16 cellular contexts compared by ENCODE assay signal in the genomic region with DNA sequence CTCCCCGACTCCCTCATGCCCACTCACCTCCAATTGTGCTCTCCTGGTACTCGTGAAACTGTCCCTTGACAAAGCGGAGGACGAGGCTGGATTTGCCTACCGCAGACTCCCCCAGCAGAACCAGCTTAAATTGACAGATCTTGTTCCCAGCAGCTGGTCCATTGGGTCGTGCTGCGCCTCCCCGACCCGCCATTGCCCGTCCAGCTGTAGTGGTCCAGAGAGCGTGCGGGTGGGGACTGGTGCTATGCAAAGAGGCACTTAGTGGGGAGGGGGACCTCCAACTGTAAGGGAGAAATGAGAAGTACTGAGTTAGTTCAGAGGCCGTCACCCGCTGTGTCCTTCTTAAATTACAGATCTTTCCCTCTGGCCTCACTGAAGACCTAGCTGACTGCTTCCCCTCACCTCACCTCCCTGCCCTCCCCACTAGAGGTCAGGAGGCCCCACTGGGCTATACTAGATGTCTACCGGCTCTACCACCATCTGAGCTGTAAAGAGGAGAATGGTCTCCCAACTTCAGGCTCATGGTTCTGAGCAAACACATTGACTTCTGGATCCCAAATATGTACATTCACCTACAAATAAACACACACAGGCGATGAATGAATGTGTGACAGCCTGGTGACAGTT. TPM values are rescaled to one million over a fixed set of nuclear protein-coding genes. Genes with fewer than 3 reads are reported as not detected.
DNase-seq lines count a peak whose midpoint lies in the region; ATAC-seq, FAIRE-seq and TF ChIP-seq lines count a peak whose summit lies in the region.
"Had no signal": no experiment of that assay in that cellular context is flagged by ENCODE, and none has a peak within 500 bp of the region (broad histone marks: within the 10 kb centered on the region; RNA-seq: fewer than 3 reads in every experiment).

No MANE protein-coding gene starts in this region.

- H2AFZ ChIP-seq in astrocyte (ENCODE audit: low read depth, low read length): no peak overlapping the region
- H2AFZ ChIP-seq: GM23248 had no signal

- H3K4me3 ChIP-seq in right atrium auricular region (no peak overlapping the region), astrocyte (ENCODE audit: insufficient read depth, low read depth, low read length) (no peak overlapping the region), mucosa of rectum (ENCODE audit: low read length in 2 of 2) (no peak overlapping the region), uterus (no peak overlapping the region)
- H3K4me3 ChIP-seq: GM23248, smooth muscle cell had no signal

- H3K36me3 Mint-ChIP-seq in astrocyte (ENCODE audit: low read depth, unreplicated experiment): peaks cover 21% of the 10 kb centered on the region

- H3K9ac ChIP-seq in astrocyte (ENCODE audit: low read length) (no peak overlapping the region), mucosa of rectum (ENCODE audit: low read depth in 1 of 2, low read length in 2 of 2) (no peak overlapping the region)
- H3K9ac ChIP-seq: GM23248 had no signal

- H3K36me3 ChIP-seq in right atrium auricular region (peaks cover 50% of the 10 kb centered on the region), astrocyte (ENCODE audit: insufficient read depth, low read length) (peaks cover 27% of the 10 kb centered on the region), mucosa of rectum (ENCODE audit: control insufficient read depth in 2 of 2, insufficient read depth in 2 of 2, low read length in 2 of 2) (peaks cover 47 to 50% of the 10 kb centered on the region in 2 donors), uterus (no peaks in the 10 kb centered on the region)

- H3K27ac ChIP-seq in right atrium auricular region (peak overlapping the region; percentile 70 to 76), astrocyte (ENCODE audit: low read depth, low read length) (no peak overlapping the region), mucosa of rectum (ENCODE audit: low read depth in 2 of 2, low read length in 2 of 2) (peak overlapping the region; percentile 43 to 95), uterus (peak overlapping the region; percentile 49 to 69)
- H3K27ac ChIP-seq: VCaP had no signal

- H3K4me1 Mint-ChIP-seq in astrocyte (ENCODE audit: low read depth, unreplicated experiment): peaks cover 63% of the 10 kb centered on the region

- intact Hi-C loops in Right ventricle myocardium superior (cut with DNase I): no loop called here
- intact Hi-C loops in uterus (cut with DNase I; ENCODE audit: low total_unique reads): no loop called here

- H3K27me3 ChIP-seq in right atrium auricular region: no peaks in the 10 kb centered on the region
- no peaks in the 10 kb centered on the region for H3K27me3 ChIP-seq in astrocyte (ENCODE audit: insufficient read depth, low read length)
- H3K27me3 ChIP-seq in mucosa of rectum (ENCODE audit: control insufficient read depth in 2 of 2, insufficient read depth in 2 of 2, low read length in 2 of 2): no peaks in the 10 kb centered on the region
- no peaks in the 10 kb centered on the region for H3K27me3 ChIP-seq in uterus

- TF ChIP-seq CTCF in right atrium auricular region (IDR thresholded peaks at IDR 0.05) (no peak), astrocyte (IDR thresholded peaks at IDR 0.05; ENCODE audit: insufficient read depth, low read depth, low read length) (no peak), uterus (IDR thresholded peaks at IDR 0.05) (no peak)

- no peaks in the 10 kb centered on the region for H3K9me3 ChIP-seq in right atrium auricular region
- no peaks in the 10 kb centered on the region for H3K9me3 ChIP-seq in astrocyte (ENCODE audit: insufficient read depth, low read depth, low read length)
- H3K9me3 ChIP-seq in mucosa of rectum (ENCODE audit: control insufficient read depth in 2 of 2, low read length in 2 of 2): no peaks in the 10 kb centered on the region
- no peaks in the 10 kb centered on the region for H3K9me3 ChIP-seq in uterus

- TF ChIP-seq POLR2A in uterus (IDR thresholded peaks at IDR 0.05): no peak

- no peak for DNase-seq in right atrium auricular region (ENCODE audit: low spot score)
- no peak for DNase-seq in Right ventricle myocardium superior
- DNase-seq in astrocyte (ENCODE audit: low read depth): no peak
- DNase-seq in uterus: no peak
- no peak for DNase-seq in superior temporal gyrus (ENCODE audit: extremely low spot score)
- no peak for DNase-seq in stimulated activated CD4-positive, alpha-beta T cell treated with anti-CD3 and anti-CD28 coated beads, Interleukin-2, amount 100 ng/mL, for 24 hours
- no peak for DNase-seq in stimulated activated naive CD4-positive, alpha-beta T cell (lab: John Stamatoyannopoulos, UW)
- DNase-seq: activated gamma-delta T cell, GM23248, KBM-7, midbrain, NCI-H2171 had no signal

- ATAC-seq in Right ventricle myocardium superior (ENCODE audit: poor library complexity): no peak

- H3K27me3 Mint-ChIP-seq in astrocyte (ENCODE audit: low read depth, unreplicated experiment): no peaks in the 10 kb centered on the region

- no peaks in the 10 kb centered on the region for H3K9me3 Mint-ChIP-seq in astrocyte (ENCODE audit: unreplicated experiment)

- peaks cover 69% of the 10 kb centered on the region for H4K20me1 ChIP-seq in astrocyte (ENCODE audit: insufficient read depth, low read length)

- H3K4me3 Mint-ChIP-seq in astrocyte (ENCODE audit: unreplicated experiment): no peak overlapping the region

- H3K79me2 ChIP-seq in astrocyte (ENCODE audit: insufficient read depth, low read length): peaks cover 66% of the 10 kb centered on the region

- H3K4me1 ChIP-seq in right atrium auricular region (peaks cover 3 to 72% of the 10 kb centered on the region in 2 donors), astrocyte (ENCODE audit: insufficient read depth, low read length) (peaks cover 31% of the 10 kb centered on the region), mucosa of rectum (ENCODE audit: control insufficient read depth in 2 of 2, insufficient read depth in 2 of 2, low read length in 2 of 2) (peaks cover 34 to 35% of the 10 kb centered on the region in 2 donors), uterus (no peaks in the 10 kb centered on the region)

- peak overlapping the region; percentile 28 for H3K27ac Mint-ChIP-seq in astrocyte (ENCODE audit: unreplicated experiment)

- no peak overlapping the region for H3K4me2 ChIP-seq in astrocyte (ENCODE audit: low read length)
- H3K4me2 ChIP-seq: smooth muscle cell had no signal

- FAIRE-seq in astrocyte (lab: Jason Lieb, UNC): no peak
- FAIRE-seq: G401.6 had no signal

RNA-seq across cellular contexts. Expression of gene HSPB9, which starts 7.8 kb away (rescaled TPM):
- not detected for total RNA-seq in right atrium auricular region
- total RNA-seq in Right ventricle myocardium superior: 0.11 TPM
- not detected in 2 replicates for total RNA-seq in astrocyte
- under 1 TPM in 1 of 4 donors, not detected in 3; 0.28 TPM for total RNA-seq in uterus
- total RNA-seq: GM23248, smooth muscle cell had no signal

RNA-seq across cellular contexts. Expression of gene KAT2A, which starts 9.3 kb away (rescaled TPM):
- total RNA-seq in right atrium auricular region: 10 to 100 TPM; 11.3 to 11.4 TPM
- 22.6 TPM for total RNA-seq in Right ventricle myocardium superior
- 23.6 and 25.5 TPM in 2 replicates for total RNA-seq in astrocyte
- total RNA-seq in uterus: 10 to 100 TPM; 20.9 to 80.9 (median 39.2) TPM

RNA-seq across cellular contexts. Expression of gene DHX58, which starts 17.9 kb away (rescaled TPM):
- total RNA-seq in right atrium auricular region: 1 to 10 TPM; 3.5 to 4.3 TPM
- 2.5 TPM for total RNA-seq in Right ventricle myocardium superior
- total RNA-seq in astrocyte: 5.4 and 5.5 TPM in 2 replicates
- 10 to 100 TPM; 12.9 to 21.3 (median 16.2) TPM for total RNA-seq in uterus

RNA-seq across cellular contexts. Expression of gene RAB5C, which starts 24.4 kb away (rescaled TPM):
- 10 to 100 TPM; 39.9 to 92.6 TPM for total RNA-seq in right atrium auricular region
- total RNA-seq in Right ventricle myocardium superior: 38.6 TPM
- 201 and 209 TPM in 2 replicates for total RNA-seq in astrocyte
- 100 to 1,000 TPM in 1 of 4 donors, 10 to 100 TPM in 3; 51.7 to 105 (median 68.0) TPM for total RNA-seq in uterus

RNA-seq across cellular contexts. Expression of gene ZNF385C, which starts 32.1 kb away (rescaled TPM):
- not detected for total RNA-seq in right atrium auricular region
- total RNA-seq in Right ventricle myocardium superior: 0.16 TPM
- total RNA-seq in astrocyte: 0.36 and 0.39 TPM in 2 replicates
- 1 to 10 TPM in 1 of 4 donors, under 1 TPM in 1, not detected in 2; 0.48 to 1.0 TPM for total RNA-seq in uterus
- total RNA-seq: GM23248 had no signal
